In genomic region chr19:48819366-48819816, GRCh38 we compare ENCODE assay signal across 8 cellular contexts. TPM values are rescaled to one million over a fixed set of nuclear protein-coding genes. Genes with fewer than 3 reads are reported as not detected.
DNase-seq lines count a peak whose midpoint lies in the region; ATAC-seq and TF ChIP-seq lines count a peak whose summit lies in the region.

No MANE protein-coding gene starts in this region.

- H3K27ac Mint-ChIP-seq in osteocyte (ENCODE audit: unreplicated experiment) = peak overlapping the region; percentile 65

- H3K4me1 ChIP-seq in BE2C = peaks cover 5% of the 10 kb centered on the region

- peak overlapping the region; percentile 10 for H3K4me3 Mint-ChIP-seq in osteocyte (ENCODE audit: unreplicated experiment)

- H3K27me3 Mint-ChIP-seq in osteocyte (ENCODE audit: unreplicated experiment) = no peaks in the 10 kb centered on the region

- H3K4me3 ChIP-seq in BE2C (ENCODE audit: low read depth, low read length) = no peak overlapping the region

- no peaks in the 10 kb centered on the region; the same call in 1 of the 2 replicates for H3K9me3 ChIP-seq in BE2C

- no peaks in the 10 kb centered on the region for H3K36me3 ChIP-seq in BE2C

- peaks cover 16% of the 10 kb centered on the region for H3K4me1 Mint-ChIP-seq in osteocyte (ENCODE audit: unreplicated experiment)

- H3K36me3 Mint-ChIP-seq in osteocyte (ENCODE audit: unreplicated experiment) = peaks cover 2% of the 10 kb centered on the region

- no peak for ATAC-seq in HG02798 (IDR thresholded peaks at IDR 0.05; ENCODE audit: poor library complexity, unreplicated experiment)

- H3K27me3 ChIP-seq in BE2C = no peaks in the 10 kb centered on the region

- no peaks in the 10 kb centered on the region for H3K9me3 Mint-ChIP-seq in osteocyte (ENCODE audit: unreplicated experiment)

- DNase-seq in DMS 273 treated with DMSO at 0.1 percent for 48 hours (lab: John Stamatoyannopoulos, UW) = peak; percentile 83
- peak; percentile 87 for DNase-seq in NCI-H69 (lab: John Stamatoyannopoulos, UW)
- peak; percentile 99 for DNase-seq in fibroblast of gingiva (ENCODE audit: low read depth)
- no peak for DNase-seq in osteocyte (ENCODE audit: extremely low spot score, unreplicated experiment)
- DNase-seq in putamen (ENCODE audit: low spot score) = no peak
- no peak for DNase-seq in SKM-1 (lab: John Stamatoyannopoulos, UW; ENCODE audit: unreplicated experiment)
- DNase-seq in BE2C = no peak

- TF ChIP-seq CTCF in osteocyte (IDR thresholded peaks at IDR 0.05) (no peak), BE2C (IDR thresholded peaks at IDR 0.05; ENCODE audit: low read depth, low read length) (no peak)

RNA-seq across cellular contexts. Expression of gene BCAT2, which starts 8.6 kb away (rescaled TPM):
- 48.5 and 50.5 TPM in 2 replicates for total RNA-seq in osteocyte
- polyA plus RNA-seq in BE2C (2012; ENCODE audit: insufficient read depth, insufficient read length, low read depth) = 56.1 TPM

RNA-seq across cellular contexts. Expression of gene HSD17B14, which starts 16.9 kb away (rescaled TPM):
- total RNA-seq in osteocyte = 23.9 and 29.1 TPM in 2 replicates
- polyA plus RNA-seq in BE2C (2012; ENCODE audit: insufficient read depth, insufficient read length, low read depth) = 11.4 TPM

RNA-seq across cellular contexts. Expression of gene PLEKHA4, which starts 49.0 kb away (rescaled TPM):
- total RNA-seq in osteocyte = 31.0 and 40.0 TPM in 2 replicates
- 2.9 TPM for polyA plus RNA-seq in BE2C (2012; ENCODE audit: insufficient read depth, insufficient read length, low read depth)

RNA-seq across cellular contexts. Expression of gene PPP1R15A, which starts 52.8 kb away (rescaled TPM):
- 96.5 and 118 TPM in 2 replicates for total RNA-seq in osteocyte
- polyA plus RNA-seq in BE2C (2012; ENCODE audit: insufficient read depth, insufficient read length, low read depth) = 145 TPM

Comparison
In these comparisons a context has a peak if more than half of its experiments do, and no peak if none do; other contexts are left out.
1. DNase-seq: peak in DMS 273 treated with DMSO at 0.1 percent for 48 hours (single experiment), NCI-H69 (single experiment) and fibroblast of gingiva (single experiment); none in osteocyte (single experiment), putamen (single experiment), SKM-1 (single experiment) and BE2C (single experiment).